21 cellular contexts compared by ENCODE assay signal in the genomic region with DNA sequence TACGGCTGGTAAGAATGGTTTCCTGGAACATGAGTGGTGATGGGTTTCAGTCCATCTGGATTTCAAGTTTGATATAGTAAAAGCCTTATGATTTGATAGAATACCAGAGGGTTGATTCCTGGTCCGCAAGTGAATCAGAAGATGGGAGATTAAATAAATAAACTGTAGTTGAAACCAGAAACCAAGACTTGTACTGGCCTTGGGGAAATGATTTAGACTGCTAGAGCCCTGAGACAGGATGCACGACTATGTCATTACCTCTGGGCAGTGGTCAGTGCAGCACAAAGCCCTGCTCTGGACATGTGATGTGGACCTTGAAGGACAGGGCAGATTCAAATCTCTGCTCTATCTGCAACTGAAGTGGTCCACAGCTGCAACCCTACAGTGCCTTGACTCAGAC. TPM values are rescaled to one million over a fixed set of nuclear protein-coding genes. Genes with fewer than 3 reads are reported as not detected.
"Had no signal": no experiment of that assay in that cellular context is flagged by ENCODE, and none has a peak within 500 bp of the region (broad histone marks: within the 10 kb centered on the region; RNA-seq: fewer than 3 reads in every experiment).

No MANE protein-coding gene starts in this region.

- H3K27me3 ChIP-seq: body of pancreas, suprapubic skin, tibial nerve had no signal

- H3K9me3 ChIP-seq: body of pancreas, mucosa of descending colon, suprapubic skin, tibial nerve had no signal

- H3K9ac ChIP-seq: parathyroid adenoma had no signal

- DNase-seq: activated CD4-positive, alpha-beta memory T cell treated with anti-CD3 and anti-CD28 coated beads, Interleukin-2, amount 10 ng/mL, durations not matched to agents 7 days and 5 days; activated CD4-positive, alpha-beta T cell treated with anti-CD3 and anti-CD28 coated beads, Interleukin-2, amount 10 ng/mL, durations not matched to agents 24 days and 14 days; activated effector memory CD4-positive, alpha-beta T cell treated with Interleukin-2 at 50 U/mL for 16 hours; activated naive CD4-positive, alpha-beta T cell treated with anti-CD3 and anti-CD28 coated beads for 36 hours; activated naive CD8-positive, alpha-beta T cell treated with anti-CD3 and anti-CD28 coated beads, Interleukin-2, amount 10 ng/mL, durations not matched to agents 7 days and 5 days; activated T-cell treated with anti-CD3 and anti-CD28 coated beads, Interleukin-2, amount 50 U/mL, for 72 hours; central memory CD4-positive, alpha-beta T cell; effector memory CD4-positive, alpha-beta T cell; glutamatergic neuron; left cardiac atrium; mucosa of descending colon; nephron progenitor cell; right cardiac atrium; stimulated activated CD4-positive, alpha-beta T cell treated with anti-CD3 and anti-CD28 coated beads, Interleukin-4, amount 100 ng/mL, for 4 hours had no signal

- H3K79me2 ChIP-seq: parathyroid adenoma had no signal

- H2AFZ ChIP-seq: parathyroid adenoma had no signal

- H3K27ac ChIP-seq: body of pancreas, parathyroid adenoma, suprapubic skin, tibial nerve, VCaP had no signal

- ATAC-seq: activated CD4-positive, CD25-positive, alpha-beta regulatory T cell treated with anti-CD3 and anti-CD28 coated beads, Interleukin-2, amount 50 U/mL, for 24 hours; activated T-cell treated with anti-CD3 and anti-CD28 coated beads, Interleukin-2, amount 50 U/mL, for 72 hours; left cardiac atrium; right cardiac atrium had no signal

- H3K4me1 ChIP-seq: parathyroid adenoma had no signal

- H3K4me3 ChIP-seq: body of pancreas, mucosa of descending colon, suprapubic skin, tibial nerve had no signal

- H3K36me3 ChIP-seq: suprapubic skin, tibial nerve had no signal

RNA-seq across cellular contexts. Expression of a gene that starts 15.6 kb away (rescaled TPM):
- total RNA-seq: activated naive CD8-positive, alpha-beta T cell treated with anti-CD3 and anti-CD28 coated beads, Interleukin-2, amount 10 ng/mL, durations not matched to agents 7 days and 5 days; T-helper 2 cell treated with Interferon-gamma antibody and Interleukin-4, amounts not matched to agents 100 ng/mL and 5 ng/mL, for 36 hours had no signal
